1 cellular context compared by ENCODE assay signal in the genomic region with DNA sequence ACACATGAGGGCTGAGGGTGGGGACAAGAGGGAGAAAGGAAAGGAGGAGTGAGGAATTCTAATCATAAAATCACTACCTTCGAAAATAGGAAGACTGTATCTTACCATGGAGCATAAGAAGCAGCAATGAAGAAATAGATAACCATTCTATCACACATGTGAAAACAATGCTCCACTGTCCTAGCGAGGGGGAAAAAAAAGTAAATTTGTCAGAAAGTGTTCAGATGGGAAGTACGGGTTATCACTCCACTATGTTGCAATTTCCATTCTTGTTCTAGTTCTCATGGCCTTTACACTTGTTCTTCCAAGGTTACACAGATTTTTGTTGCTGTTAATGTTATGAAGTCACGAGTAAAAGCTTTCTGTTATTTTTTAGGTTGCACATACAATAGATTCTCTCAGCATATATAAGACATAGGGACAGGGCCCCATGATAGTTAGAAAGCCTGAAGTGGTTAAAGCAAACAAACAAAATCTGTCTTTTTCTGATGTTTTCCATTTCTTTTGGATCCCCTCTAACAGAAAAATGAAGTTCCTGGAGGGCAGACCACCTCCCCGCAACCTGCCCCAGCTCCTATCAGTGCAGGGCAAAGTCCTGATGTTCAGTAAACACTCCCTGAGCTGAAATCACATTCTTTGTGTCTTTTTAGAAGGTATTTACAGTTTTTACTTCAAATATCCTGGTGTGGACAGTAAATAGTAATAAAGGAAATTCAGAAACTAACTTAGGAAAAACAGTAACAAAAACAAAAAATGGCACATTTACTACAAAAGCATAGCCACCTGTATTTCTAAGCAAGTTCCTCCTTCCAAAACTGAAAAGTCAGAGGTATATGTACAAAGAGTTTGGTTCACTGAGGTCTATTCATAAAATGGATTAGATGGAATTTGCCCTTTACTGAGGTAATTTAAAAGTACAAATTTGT.
TF ChIP-seq lines count a peak whose summit lies in the region.

No MANE protein-coding gene starts in this region.

TF ChIP-seq in liver, 16 proteins besides CTCF, POLR2A, EP300 and RAD21 (continued from another document):
- TF ChIP-seq ZBTB33 (IDR thresholded peaks at IDR 0.05) (no peak), TAF1 (conservative IDR thresholded peaks at IDR 0.05) (no peak), HNF4A (conservative IDR thresholded peaks at IDR 0.05) (peak; percentile 76 to 80), JUND (IDR thresholded peaks at IDR 0.05) (peak in 1 of 2 donors; percentile 9), NR2F2 (IDR thresholded peaks at IDR 0.05) (peak; percentile 44), EGR1 (IDR thresholded peaks at IDR 0.05; ENCODE audit: low read depth in 2 of 2) (no peak), GABPA (IDR thresholded peaks at IDR 0.05 in 1 of 2, conservative IDR thresholded peaks at IDR 0.05 in 1 of 2) (no peak)
- TF ChIP-seq, protein P1, sequence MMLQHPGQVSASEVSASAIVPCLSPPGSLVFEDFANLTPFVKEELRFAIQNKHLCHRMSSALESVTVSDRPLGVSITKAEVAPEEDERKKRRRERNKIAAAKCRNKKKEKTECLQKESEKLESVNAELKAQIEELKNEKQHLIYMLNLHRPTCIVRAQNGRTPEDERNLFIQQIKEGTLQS (IDR thresholded peaks at IDR 0.05): no peak
